In genomic region chr3:14467723-14468620, GRCh38 we compare ENCODE assay signal across 8 cellular contexts.
DNase-seq lines count a peak whose midpoint lies in the region; ATAC-seq, FAIRE-seq and TF ChIP-seq lines count a peak whose summit lies in the region.

No MANE protein-coding gene starts in this region.

- peaks cover 54% of the 10 kb centered on the region for H3K36me3 Mint-ChIP-seq in CD4-positive, alpha-beta T cell (ENCODE audit: low read depth)

- no peaks in the 10 kb centered on the region for H3K27me3 Mint-ChIP-seq in CD4-positive, alpha-beta T cell

- peak; percentile 89 for TF ChIP-seq CTCF in CD4-positive, alpha-beta T cell (IDR thresholded peaks at IDR 0.05)
- peak; percentile 98 for TF ChIP-seq CTCF in VCaP (conservative IDR thresholded peaks at IDR 0.05)
- peak; percentile 79 for TF ChIP-seq CTCF in bronchial epithelial cell (IDR thresholded peaks at IDR 0.05; ENCODE audit: insufficient read depth, low read length, severe bottlenecking)

- no peak overlapping the region for H3K4me3 Mint-ChIP-seq in CD4-positive, alpha-beta T cell

- intact Hi-C loops in CD4-positive, alpha-beta T cell (cut with DNase I, micrococcal nuclease), result loop anchor here (1.0 to 10.0 kb wide), 6 partner anchors 36 to 813 kb away; partner anchors contain the start of gene SLC6A6 (in 2 of the 2)

- ATAC-seq in CD4-positive, alpha-beta T cell (ENCODE audit: poor library complexity), result peak; percentile 79
- ATAC-seq in HG02798 (IDR thresholded peaks at IDR 0.05; ENCODE audit: poor library complexity, unreplicated experiment) (peak; percentile 50), GM21528 (IDR thresholded peaks at IDR 0.05; ENCODE audit: low FRiP score, unreplicated experiment) (no peak)

- no peak for FAIRE-seq in bronchial epithelial cell (lab: Jason Lieb, UNC)

- peak; percentile 24 to 63 (median 36) for DNase-seq in CD4-positive, alpha-beta T cell
- DNase-seq in bronchial epithelial cell (ENCODE audit: low read depth) (no peak), left kidney (ENCODE audit: low read depth, low spot score) (peak; percentile 69), NCI-H187 treated with DMSO at 0.1 percent for 48 hours (lab: John Stamatoyannopoulos, UW) (no peak)
- DNase-seq in stimulated activated CD8-positive, alpha-beta memory T cell treated with anti-CD3 and anti-CD28 coated beads, Interleukin-7, amount 100 ng/mL, for 4 hours (ENCODE audit: low read depth in 2 of 2), result peak; percentile 4 to 5

- POLR2A ChIA-PET in CD4-positive, alpha-beta T cell (lab: Charles Lee), result interaction anchor here (0.7 to 2.1 kb wide), 2 partner anchors 66 to 812 kb away, joined by 4 to 8 read pairs; partner anchors contain the start of gene SLC6A6

- H3K4me3 ChIP-seq in bronchial epithelial cell (ENCODE audit: low read depth, low read length), result no peak overlapping the region

- no peaks in the 10 kb centered on the region for H3K4me1 Mint-ChIP-seq in CD4-positive, alpha-beta T cell (ENCODE audit: low read depth)

- H3K27ac Mint-ChIP-seq in CD4-positive, alpha-beta T cell, result no peak overlapping the region

- H3K9me3 ChIP-seq in CD4-positive, alpha-beta T cell (ENCODE audit: control insufficient read depth, low read length), result no peaks in the 10 kb centered on the region

- H3K9me3 Mint-ChIP-seq in CD4-positive, alpha-beta T cell, result no peaks in the 10 kb centered on the region

- H3K27ac ChIP-seq in CD4-positive, alpha-beta T cell (ENCODE audit: low read depth, low read length), result no peak overlapping the region
- no peak overlapping the region for H3K27ac ChIP-seq in VCaP

- no peaks in the 10 kb centered on the region for H3K27me3 ChIP-seq in CD4-positive, alpha-beta T cell (ENCODE audit: control insufficient read depth, insufficient read depth, low read length)
- H3K27me3 ChIP-seq in bronchial epithelial cell (ENCODE audit: control insufficient read depth, insufficient read depth, low read length), result no peaks in the 10 kb centered on the region

- H3K36me3 ChIP-seq in bronchial epithelial cell (ENCODE audit: control insufficient read depth, insufficient read depth, low read length), result no peaks in the 10 kb centered on the region

- CTCF ChIA-PET in CD4-positive, alpha-beta T cell (lab: Charles Lee), result interaction anchor here (0.7 to 2.1 kb wide), 18 partner anchors 9 to 1062 kb away, joined by 3 to 30 read pairs (median 4); partner anchors contain the start of genes LSM3, SLC6A6 and XPC

Comparison
In these comparisons a context has a peak if more than half of its experiments do, and no peak if none do; other contexts are left out.
1. DNase-seq: peak in CD4-positive, alpha-beta T cell (10 of 10), left kidney (single experiment) and stimulated activated CD8-positive, alpha-beta memory T cell treated with anti-CD3 and anti-CD28 coated beads, Interleukin-7, amount 100 ng/mL, for 4 hours (2 of 2); none in bronchial epithelial cell (single experiment) and NCI-H187 treated with DMSO at 0.1 percent for 48 hours (single experiment).
2. Peak in every context shown above with its lines, with median percentiles within 50 percentile points of each other: CTCF ChIP-seq.